Comparison of ENCODE assay signal across 1 cellular context in the genomic region with DNA sequence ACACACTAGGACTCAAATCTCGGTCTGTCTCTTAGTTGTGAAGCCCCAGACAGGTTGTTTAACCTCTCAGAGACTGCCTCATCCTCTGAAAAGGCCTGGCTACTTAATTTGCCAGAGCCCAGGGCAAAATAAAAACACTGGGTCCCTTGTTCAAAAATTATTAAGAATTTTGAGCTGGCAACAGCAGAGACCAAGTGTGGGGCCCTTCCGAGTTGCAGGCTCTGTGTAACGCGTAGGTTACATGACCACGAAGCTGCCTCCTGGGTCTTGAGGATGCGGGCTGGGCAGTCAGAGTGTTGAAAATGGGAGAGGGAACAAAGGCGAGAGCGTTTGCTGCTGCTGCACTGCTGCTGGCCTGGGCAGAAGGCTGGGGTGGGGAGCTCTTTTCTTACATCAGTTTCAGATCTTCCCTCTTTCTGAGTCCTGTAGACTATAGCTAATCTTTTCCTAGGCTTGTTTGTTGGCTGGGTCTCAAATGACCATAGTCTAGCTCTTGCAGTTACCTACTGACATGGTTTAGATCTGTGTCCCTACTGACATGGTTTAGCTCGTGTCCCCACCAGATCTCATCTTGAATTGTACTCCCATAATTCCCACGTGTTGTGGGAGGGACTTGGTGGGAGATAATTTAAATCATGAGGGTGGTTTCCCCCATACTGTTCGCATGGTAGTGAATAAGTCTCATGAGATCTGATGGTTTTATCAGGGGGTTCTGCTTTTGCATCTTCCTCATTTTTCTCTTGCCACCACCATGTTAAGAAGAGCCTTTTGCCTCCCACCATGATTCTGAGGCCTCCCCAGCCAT.
A peak's percentile ranks its signal among the peaks of the same experiment; 100 is the strongest.
TF ChIP-seq lines count a peak whose summit lies in the region.

No MANE protein-coding gene starts in this region.

TF ChIP-seq in K562, 482 proteins besides CTCF, POLR2A, EP300 and RAD21 (continued from another document):
- TF ChIP-seq HMBOX1 (IDR thresholded peaks at IDR 0.05) = 0 out of 2 replicates have a peak, but pooled peaks have one; percentile 42
- no peak for TF ChIP-seq MTF1 (CRISPR knock-in tag; IDR thresholded peaks at IDR 0.05; ENCODE audit: borderline replicate concordance)
- TF ChIP-seq SP1 (CRISPR knock-in tag; IDR thresholded peaks at IDR 0.05) = 0 out of 2 replicates have a peak, but pooled peaks have one; percentile 25
- peak; percentile 60; the same call in 1 of the 2 replicates for TF ChIP-seq PATZ1 (CRISPR knock-in tag; IDR thresholded peaks at IDR 0.05; ENCODE audit: borderline replicate concordance)
- no peak for TF ChIP-seq TBP (optimal IDR thresholded peaks at IDR 0.05; ENCODE audit: low read depth, low read length)
- TF ChIP-seq, protein P1, sequence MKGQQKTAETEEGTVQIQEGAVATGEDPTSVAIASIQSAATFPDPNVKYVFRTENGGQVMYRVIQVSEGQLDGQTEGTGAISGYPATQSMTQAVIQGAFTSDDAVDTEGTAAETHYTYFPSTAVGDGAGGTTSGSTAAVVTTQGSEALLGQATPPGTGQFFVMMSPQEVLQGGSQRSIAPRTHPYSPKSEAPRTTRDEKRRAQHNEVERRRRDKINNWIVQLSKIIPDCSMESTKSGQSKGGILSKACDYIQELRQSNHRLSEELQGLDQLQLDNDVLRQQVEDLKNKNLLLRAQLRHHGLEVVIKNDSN (CRISPR knock-in tag; IDR thresholded peaks at IDR 0.05) = no peak
- TF ChIP-seq, protein P2, sequence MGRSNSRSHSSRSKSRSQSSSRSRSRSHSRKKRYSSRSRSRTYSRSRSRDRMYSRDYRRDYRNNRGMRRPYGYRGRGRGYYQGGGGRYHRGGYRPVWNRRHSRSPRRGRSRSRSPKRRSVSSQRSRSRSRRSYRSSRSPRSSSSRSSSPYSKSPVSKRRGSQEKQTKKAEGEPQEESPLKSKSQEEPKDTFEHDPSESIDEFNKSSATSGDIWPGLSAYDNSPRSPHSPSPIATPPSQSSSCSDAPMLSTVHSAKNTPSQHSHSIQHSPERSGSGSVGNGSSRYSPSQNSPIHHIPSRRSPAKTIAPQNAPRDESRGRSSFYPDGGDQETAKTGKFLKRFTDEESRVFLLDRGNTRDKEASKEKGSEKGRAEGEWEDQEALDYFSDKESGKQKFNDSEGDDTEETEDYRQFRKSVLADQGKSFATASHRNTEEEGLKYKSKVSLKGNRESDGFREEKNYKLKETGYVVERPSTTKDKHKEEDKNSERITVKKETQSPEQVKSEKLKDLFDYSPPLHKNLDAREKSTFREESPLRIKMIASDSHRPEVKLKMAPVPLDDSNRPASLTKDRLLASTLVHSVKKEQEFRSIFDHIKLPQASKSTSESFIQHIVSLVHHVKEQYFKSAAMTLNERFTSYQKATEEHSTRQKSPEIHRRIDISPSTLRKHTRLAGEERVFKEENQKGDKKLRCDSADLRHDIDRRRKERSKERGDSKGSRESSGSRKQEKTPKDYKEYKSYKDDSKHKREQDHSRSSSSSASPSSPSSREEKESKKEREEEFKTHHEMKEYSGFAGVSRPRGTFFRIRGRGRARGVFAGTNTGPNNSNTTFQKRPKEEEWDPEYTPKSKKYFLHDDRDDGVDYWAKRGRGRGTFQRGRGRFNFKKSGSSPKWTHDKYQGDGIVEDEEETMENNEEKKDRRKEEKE (IDR thresholded peaks at IDR 0.05; ENCODE audit: borderline replicate concordance in 1 of 2, control insufficient read depth in 1 of 2, low read depth in 2 of 2, low read length in 1 of 2) = no peak
- TF ChIP-seq EHMT2 (IDR thresholded peaks at IDR 0.05) = 0 out of 2 replicates have a peak, but pooled peaks have one; percentile 39
- peak; percentile 48; the same call in 1 of the 2 replicates for TF ChIP-seq SMAD4 (CRISPR knock-in tag; conservative IDR thresholded peaks at IDR 0.05)
- TF ChIP-seq, protein P3, sequence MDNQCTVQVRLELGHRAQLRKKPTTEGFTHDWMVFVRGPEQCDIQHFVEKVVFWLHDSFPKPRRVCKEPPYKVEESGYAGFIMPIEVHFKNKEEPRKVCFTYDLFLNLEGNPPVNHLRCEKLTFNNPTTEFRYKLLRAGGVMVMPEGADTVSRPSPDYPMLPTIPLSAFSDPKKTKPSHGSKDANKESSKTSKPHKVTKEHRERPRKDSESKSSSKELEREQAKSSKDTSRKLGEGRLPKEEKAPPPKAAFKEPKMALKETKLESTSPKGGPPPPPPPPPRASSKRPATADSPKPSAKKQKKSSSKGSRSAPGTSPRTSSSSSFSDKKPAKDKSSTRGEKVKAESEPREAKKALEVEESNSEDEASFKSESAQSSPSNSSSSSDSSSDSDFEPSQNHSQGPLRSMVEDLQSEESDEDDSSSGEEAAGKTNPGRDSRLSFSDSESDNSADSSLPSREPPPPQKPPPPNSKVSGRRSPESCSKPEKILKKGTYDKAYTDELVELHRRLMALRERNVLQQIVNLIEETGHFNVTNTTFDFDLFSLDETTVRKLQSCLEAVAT (IDR thresholded peaks at IDR 0.05) = no peak
- TF ChIP-seq, protein P4, sequence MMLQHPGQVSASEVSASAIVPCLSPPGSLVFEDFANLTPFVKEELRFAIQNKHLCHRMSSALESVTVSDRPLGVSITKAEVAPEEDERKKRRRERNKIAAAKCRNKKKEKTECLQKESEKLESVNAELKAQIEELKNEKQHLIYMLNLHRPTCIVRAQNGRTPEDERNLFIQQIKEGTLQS (IDR thresholded peaks at IDR 0.05) = no peak
- TF ChIP-seq, protein P4 (CRISPR knock-in tag; conservative IDR thresholded peaks at IDR 0.05) = no peak
- TF ChIP-seq SMAD2 (IDR thresholded peaks at IDR 0.05; ENCODE audit: low read depth, low read length) = no peak
- TF ChIP-seq RNF219 (CRISPR knock-in tag; IDR thresholded peaks at IDR 0.05) = no peak
- TF ChIP-seq CSDE1 (IDR thresholded peaks at IDR 0.05) = no peak
- no peak for TF ChIP-seq ZFX (CRISPR knock-in tag; IDR thresholded peaks at IDR 0.05)
- TF ChIP-seq FOSL1 (tag; conservative IDR thresholded peaks at IDR 0.05) = no peak
- TF ChIP-seq ZNF778 (CRISPR knock-in tag; IDR thresholded peaks at IDR 0.05) = no peak
- TF ChIP-seq, protein P5, sequence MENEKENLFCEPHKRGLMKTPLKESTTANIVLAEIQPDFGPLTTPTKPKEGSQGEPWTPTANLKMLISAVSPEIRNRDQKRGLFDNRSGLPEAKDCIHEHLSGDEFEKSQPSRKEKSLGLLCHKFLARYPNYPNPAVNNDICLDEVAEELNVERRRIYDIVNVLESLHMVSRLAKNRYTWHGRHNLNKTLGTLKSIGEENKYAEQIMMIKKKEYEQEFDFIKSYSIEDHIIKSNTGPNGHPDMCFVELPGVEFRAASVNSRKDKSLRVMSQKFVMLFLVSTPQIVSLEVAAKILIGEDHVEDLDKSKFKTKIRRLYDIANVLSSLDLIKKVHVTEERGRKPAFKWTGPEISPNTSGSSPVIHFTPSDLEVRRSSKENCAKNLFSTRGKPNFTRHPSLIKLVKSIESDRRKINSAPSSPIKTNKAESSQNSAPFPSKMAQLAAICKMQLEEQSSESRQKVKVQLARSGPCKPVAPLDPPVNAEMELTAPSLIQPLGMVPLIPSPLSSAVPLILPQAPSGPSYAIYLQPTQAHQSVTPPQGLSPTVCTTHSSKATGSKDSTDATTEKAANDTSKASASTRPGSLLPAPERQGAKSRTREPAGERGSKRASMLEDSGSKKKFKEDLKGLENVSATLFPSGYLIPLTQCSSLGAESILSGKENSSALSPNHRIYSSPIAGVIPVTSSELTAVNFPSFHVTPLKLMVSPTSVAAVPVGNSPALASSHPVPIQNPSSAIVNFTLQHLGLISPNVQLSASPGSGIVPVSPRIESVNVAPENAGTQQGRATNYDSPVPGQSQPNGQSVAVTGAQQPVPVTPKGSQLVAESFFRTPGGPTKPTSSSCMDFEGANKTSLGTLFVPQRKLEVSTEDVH (IDR thresholded peaks at IDR 0.05; ENCODE audit: low read depth, partially characterized antibody) = no peak
- TF ChIP-seq, protein P6, sequence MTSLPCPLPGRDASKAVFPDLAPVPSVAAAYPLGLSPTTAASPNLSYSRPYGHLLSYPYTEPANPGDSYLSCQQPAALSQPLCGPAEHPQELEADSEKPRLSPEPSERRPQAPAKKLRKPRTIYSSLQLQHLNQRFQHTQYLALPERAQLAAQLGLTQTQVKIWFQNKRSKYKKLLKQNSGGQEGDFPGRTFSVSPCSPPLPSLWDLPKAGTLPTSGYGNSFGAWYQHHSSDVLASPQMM (CRISPR knock-in tag; IDR thresholded peaks at IDR 0.05) = no peak
- TF ChIP-seq, protein P7, sequence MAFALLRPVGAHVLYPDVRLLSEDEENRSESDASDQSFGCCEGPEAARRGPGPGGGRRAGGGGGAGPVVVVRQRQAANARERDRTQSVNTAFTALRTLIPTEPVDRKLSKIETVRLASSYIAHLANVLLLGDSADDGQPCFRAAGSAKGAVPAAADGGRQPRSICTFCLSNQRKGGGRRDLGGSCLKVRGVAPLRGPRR (CRISPR knock-in tag; IDR thresholded peaks at IDR 0.05) = no peak
- TF ChIP-seq, protein P8, sequence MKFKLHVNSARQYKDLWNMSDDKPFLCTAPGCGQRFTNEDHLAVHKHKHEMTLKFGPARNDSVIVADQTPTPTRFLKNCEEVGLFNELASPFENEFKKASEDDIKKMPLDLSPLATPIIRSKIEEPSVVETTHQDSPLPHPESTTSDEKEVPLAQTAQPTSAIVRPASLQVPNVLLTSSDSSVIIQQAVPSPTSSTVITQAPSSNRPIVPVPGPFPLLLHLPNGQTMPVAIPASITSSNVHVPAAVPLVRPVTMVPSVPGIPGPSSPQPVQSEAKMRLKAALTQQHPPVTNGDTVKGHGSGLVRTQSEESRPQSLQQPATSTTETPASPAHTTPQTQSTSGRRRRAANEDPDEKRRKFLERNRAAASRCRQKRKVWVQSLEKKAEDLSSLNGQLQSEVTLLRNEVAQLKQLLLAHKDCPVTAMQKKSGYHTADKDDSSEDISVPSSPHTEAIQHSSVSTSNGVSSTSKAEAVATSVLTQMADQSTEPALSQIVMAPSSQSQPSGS (CRISPR knock-in tag; IDR thresholded peaks at IDR 0.05) = no peak
- TF ChIP-seq NCOA6 (IDR thresholded peaks at IDR 0.05) = no peak
- TF ChIP-seq NR0B1 (IDR thresholded peaks at IDR 0.05; ENCODE audit: partially characterized antibody) = no peak
- no peak for TF ChIP-seq NUFIP1 (IDR thresholded peaks at IDR 0.05; ENCODE audit: partially characterized antibody)
- TF ChIP-seq CREM (IDR thresholded peaks at IDR 0.05; ENCODE audit: low read depth) = no peak
- no peak for TF ChIP-seq SRSF3 (IDR thresholded peaks at IDR 0.05; ENCODE audit: insufficient read depth, low read length)
- TF ChIP-seq ZBTB12 (CRISPR knock-in tag; IDR thresholded peaks at IDR 0.05) = peak; percentile 33; the same call in 1 of the 2 replicates
- no peak for TF ChIP-seq HDGF (IDR thresholded peaks at IDR 0.05)
